Comparison of ENCODE assay signal across 20 cellular contexts in genomic region chr2:157087373-157088005, GRCh38.
A peak's percentile ranks its signal among the peaks of the same experiment; 100 is the strongest.
DNase-seq lines count a peak whose midpoint lies in the region; ATAC-seq and TF ChIP-seq lines count a peak whose summit lies in the region.
"Had no signal": no experiment of that assay in that cellular context is flagged by ENCODE, and none has a peak within 500 bp of the region (broad histone marks: within the 10 kb centered on the region; RNA-seq: fewer than 3 reads in every experiment).

No MANE protein-coding gene starts in this region.

- DNase-seq in AG10803 (ENCODE audit: low read depth) (peak; percentile 92), foreskin fibroblast (peak; percentile 77 to 85), sciatic nerve (ENCODE audit: low spot score) (no peak), NCI-H524 (lab: John Stamatoyannopoulos, UW) (no peak), middle frontal gyrus (ENCODE audit: extremely low spot score, low spot score) (no peak)
- no peak for DNase-seq in stimulated activated CD4-positive, alpha-beta T cell treated with anti-CD3 and anti-CD28 coated beads, Interleukin-4, amount 100 ng/mL, for 1 hour
- DNase-seq in activated CD4-positive, alpha-beta T cell treated with anti-CD3 and anti-CD28 coated beads for 4 hours: no peak
- DNase-seq: activated CD4-positive, alpha-beta T cell treated with anti-CD3 and anti-CD28 coated beads, Interleukin-2, amount 10 ng/mL, durations not matched to agents 7 days and 5 days; activated T-cell treated with anti-CD3 and anti-CD28 coated beads, Interleukin-2, amount 50 U/mL, for 24 hours; central memory CD4-positive, alpha-beta T cell; DMS79 treated with DMSO at 0.1 percent for 48 hours; effector memory CD4-positive, alpha-beta T cell; kidney; NCI-H1694 treated with DMSO at 0.1 percent for 48 hours; stimulated activated naive B cell treated with anti-CD40 and anti-IgM and Interleukin-4, amounts not matched to agents 10 μg/mL and 1 μg/mL and 100 μg/mL, for 72 hours; T1000; uterus had no signal

- TF ChIP-seq CTCF in AG10803 (conservative IDR thresholded peaks at IDR 0.05; ENCODE audit: low read length) (no peak), foreskin fibroblast (IDR thresholded peaks at IDR 0.05; ENCODE audit: low read depth, low read length) (no peak)

- H3K4me3 ChIP-seq in AG10803 (ENCODE audit: low read length) (no peak overlapping the region), foreskin fibroblast (ENCODE audit: low read depth in 1 of 2, low read length in 2 of 2) (no peak overlapping the region)
- H3K4me3 ChIP-seq: BLaER1, smooth muscle cell, uterus had no signal

- ATAC-seq in SK-N-SH treated with all-trans-retinoic acid at 6 μM for 48 hours (peak; percentile 90), sciatic nerve (peak; percentile 86)
- ATAC-seq: stimulated activated naive B cell treated with anti-CD40 and anti-IgM and Interleukin-4, amounts not matched to agents 10 μg/mL and 1 μg/mL and 100 μg/mL, for 72 hours had no signal

- intact Hi-C loops in sciatic nerve (cut with DNase I): no loop called here

TF ChIP-seq in SK-N-SH treated with all-trans-retinoic acid at 6 μM for 48 hours, 23 proteins besides CTCF, POLR2A, EP300 and RAD21:
- TF ChIP-seq TCF4 (CRISPR knock-in tag; IDR thresholded peaks at IDR 0.05; ENCODE audit: borderline replicate concordance) (no peak), GLIS3 (CRISPR knock-in tag; IDR thresholded peaks at IDR 0.05) (no peak), TOX (CRISPR knock-in tag; IDR thresholded peaks at IDR 0.05; ENCODE audit: borderline replicate concordance) (no peak), ZNF565 (CRISPR knock-in tag; conservative IDR thresholded peaks at IDR 0.05; ENCODE audit: low read depth) (no peak), ZFP3 (CRISPR knock-in tag; IDR thresholded peaks at IDR 0.05) (no peak), ZC3H10 (CRISPR knock-in tag; IDR thresholded peaks at IDR 0.05) (no peak), BACH2 (CRISPR knock-in tag; IDR thresholded peaks at IDR 0.05; ENCODE audit: borderline replicate concordance) (no peak)
- TF ChIP-seq, protein P1, sequence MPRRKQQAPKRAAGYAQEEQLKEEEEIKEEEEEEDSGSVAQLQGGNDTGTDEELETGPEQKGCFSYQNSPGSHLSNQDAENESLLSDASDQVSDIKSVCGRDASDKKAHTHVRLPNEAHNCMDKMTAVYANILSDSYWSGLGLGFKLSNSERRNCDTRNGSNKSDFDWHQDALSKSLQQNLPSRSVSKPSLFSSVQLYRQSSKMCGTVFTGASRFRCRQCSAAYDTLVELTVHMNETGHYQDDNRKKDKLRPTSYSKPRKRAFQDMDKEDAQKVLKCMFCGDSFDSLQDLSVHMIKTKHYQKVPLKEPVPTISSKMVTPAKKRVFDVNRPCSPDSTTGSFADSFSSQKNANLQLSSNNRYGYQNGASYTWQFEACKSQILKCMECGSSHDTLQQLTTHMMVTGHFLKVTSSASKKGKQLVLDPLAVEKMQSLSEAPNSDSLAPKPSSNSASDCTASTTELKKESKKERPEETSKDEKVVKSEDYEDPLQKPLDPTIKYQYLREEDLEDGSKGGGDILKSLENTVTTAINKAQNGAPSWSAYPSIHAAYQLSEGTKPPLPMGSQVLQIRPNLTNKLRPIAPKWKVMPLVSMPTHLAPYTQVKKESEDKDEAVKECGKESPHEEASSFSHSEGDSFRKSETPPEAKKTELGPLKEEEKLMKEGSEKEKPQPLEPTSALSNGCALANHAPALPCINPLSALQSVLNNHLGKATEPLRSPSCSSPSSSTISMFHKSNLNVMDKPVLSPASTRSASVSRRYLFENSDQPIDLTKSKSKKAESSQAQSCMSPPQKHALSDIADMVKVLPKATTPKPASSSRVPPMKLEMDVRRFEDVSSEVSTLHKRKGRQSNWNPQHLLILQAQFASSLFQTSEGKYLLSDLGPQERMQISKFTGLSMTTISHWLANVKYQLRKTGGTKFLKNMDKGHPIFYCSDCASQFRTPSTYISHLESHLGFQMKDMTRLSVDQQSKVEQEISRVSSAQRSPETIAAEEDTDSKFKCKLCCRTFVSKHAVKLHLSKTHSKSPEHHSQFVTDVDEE (CRISPR knock-in tag; IDR thresholded peaks at IDR 0.05): no peak
TF ChIP-seq in SK-N-SH treated with all-trans-retinoic acid at 6 μM for 48 hours: peak in this region for 0.

Comparison
In these comparisons a context has a peak if more than half of its experiments do, and no peak if none do; other contexts are left out.
1. DNase-seq: peak in AG10803 (single experiment) and foreskin fibroblast (2 of 2); none in sciatic nerve (single experiment), NCI-H524 (0 of 2), stimulated activated CD4-positive, alpha-beta T cell treated with anti-CD3 and anti-CD28 coated beads, Interleukin-4, amount 100 ng/mL, for 1 hour (single experiment), activated CD4-positive, alpha-beta T cell treated with anti-CD3 and anti-CD28 coated beads for 4 hours (0 of 2) and middle frontal gyrus (single experiment).